1 cellular context compared by ENCODE assay signal in the genomic region with DNA sequence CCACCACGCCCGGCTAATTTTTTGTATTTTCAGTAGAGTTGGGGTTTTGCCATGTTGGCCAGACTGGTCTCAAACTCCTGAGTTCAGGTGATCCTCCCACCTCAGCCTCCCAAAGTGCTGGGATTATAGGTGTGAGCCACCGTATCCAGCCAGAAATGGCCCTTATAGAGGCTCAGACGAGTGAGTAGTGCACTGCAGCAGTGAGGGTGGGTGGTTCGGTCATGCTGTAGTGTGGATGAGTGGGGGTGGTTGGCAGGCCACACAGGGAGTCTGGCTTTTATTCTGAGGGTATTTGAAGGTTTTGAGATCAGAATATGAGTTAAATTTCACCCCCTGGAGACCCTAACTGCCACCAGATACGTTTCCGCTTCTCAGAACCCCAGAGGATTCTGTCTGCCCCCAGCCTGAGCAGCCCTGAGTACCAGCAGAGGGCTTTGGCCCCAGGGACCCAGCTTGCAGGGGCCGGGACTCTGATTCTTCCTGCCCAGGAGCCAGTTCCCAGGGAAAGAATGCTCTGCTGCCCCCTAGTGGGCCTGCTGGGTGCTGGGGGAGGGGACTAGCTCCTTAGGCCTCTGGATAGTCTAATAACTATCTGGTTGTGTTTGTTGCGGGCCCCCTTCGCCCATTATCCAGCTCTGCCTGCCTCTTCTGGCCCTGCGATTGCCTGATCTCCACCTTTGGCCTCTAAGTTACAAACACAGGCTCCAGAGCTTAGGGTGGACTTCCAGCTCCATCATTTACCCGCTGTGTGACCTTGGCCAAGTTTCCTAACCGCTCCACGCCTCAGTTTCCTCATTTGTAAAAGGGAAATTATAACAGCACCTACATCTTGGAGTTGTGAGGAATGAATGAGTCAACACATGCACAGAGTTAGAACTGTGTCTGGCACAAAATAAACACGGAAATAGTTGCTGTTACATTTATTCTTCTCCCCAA.
TF ChIP-seq lines count a peak whose summit lies in the region.

No MANE protein-coding gene starts in this region.

TF ChIP-seq in HepG2, 621 proteins besides CTCF, POLR2A, EP300 and RAD21 (continued from another document and continues in another):
- TF ChIP-seq, protein P1, sequence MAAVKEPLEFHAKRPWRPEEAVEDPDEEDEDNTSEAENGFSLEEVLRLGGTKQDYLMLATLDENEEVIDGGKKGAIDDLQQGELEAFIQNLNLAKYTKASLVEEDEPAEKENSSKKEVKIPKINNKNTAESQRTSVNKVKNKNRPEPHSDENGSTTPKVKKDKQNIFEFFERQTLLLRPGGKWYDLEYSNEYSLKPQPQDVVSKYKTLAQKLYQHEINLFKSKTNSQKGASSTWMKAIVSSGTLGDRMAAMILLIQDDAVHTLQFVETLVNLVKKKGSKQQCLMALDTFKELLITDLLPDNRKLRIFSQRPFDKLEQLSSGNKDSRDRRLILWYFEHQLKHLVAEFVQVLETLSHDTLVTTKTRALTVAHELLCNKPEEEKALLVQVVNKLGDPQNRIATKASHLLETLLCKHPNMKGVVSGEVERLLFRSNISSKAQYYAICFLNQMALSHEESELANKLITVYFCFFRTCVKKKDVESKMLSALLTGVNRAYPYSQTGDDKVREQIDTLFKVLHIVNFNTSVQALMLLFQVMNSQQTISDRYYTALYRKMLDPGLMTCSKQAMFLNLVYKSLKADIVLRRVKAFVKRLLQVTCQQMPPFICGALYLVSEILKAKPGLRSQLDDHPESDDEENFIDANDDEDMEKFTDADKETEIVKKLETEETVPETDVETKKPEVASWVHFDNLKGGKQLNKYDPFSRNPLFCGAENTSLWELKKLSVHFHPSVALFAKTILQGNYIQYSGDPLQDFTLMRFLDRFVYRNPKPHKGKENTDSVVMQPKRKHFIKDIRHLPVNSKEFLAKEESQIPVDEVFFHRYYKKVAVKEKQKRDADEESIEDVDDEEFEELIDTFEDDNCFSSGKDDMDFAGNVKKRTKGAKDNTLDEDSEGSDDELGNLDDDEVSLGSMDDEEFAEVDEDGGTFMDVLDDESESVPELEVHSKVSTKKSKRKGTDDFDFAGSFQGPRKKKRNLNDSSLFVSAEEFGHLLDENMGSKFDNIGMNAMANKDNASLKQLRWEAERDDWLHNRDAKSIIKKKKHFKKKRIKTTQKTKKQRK (IDR thresholded peaks at IDR 0.05; ENCODE audit: low read length) = no peak
- TF ChIP-seq KLF12 (CRISPR knock-in tag; IDR thresholded peaks at IDR 0.05; ENCODE audit: borderline replicate concordance) (no peak), ZNF710 (CRISPR knock-in tag; IDR thresholded peaks at IDR 0.05; ENCODE audit: borderline replicate concordance) (no peak), PLSCR1 (CRISPR knock-in tag; IDR thresholded peaks at IDR 0.05; ENCODE audit: borderline replicate concordance) (no peak), SMARCC2 (IDR thresholded peaks at IDR 0.05) (no peak), ZNF891 (CRISPR knock-in tag; IDR thresholded peaks at IDR 0.05) (no peak), CCAR2 (optimal IDR thresholded peaks at IDR 0.05; ENCODE audit: low read depth, low read length) (no peak), ZNF562 (CRISPR knock-in tag; IDR thresholded peaks at IDR 0.05; ENCODE audit: borderline replicate concordance) (no peak), TMF1 (CRISPR knock-in tag; IDR thresholded peaks at IDR 0.05; ENCODE audit: low read depth) (no peak), SALL2 (CRISPR knock-in tag; IDR thresholded peaks at IDR 0.05) (0 out of 2 replicates have a peak, but pooled peaks have one; percentile 62), ZNF577 (CRISPR knock-in tag; IDR thresholded peaks at IDR 0.05; ENCODE audit: borderline replicate concordance, low read depth) (no peak), TBL1XR1 (IDR thresholded peaks at IDR 0.05; ENCODE audit: borderline replicate concordance, low read length, partially characterized antibody) (no peak), BRD4 (CRISPR knock-in tag; IDR thresholded peaks at IDR 0.05) (0 out of 2 replicates have a peak, but pooled peaks have one; percentile 40), FOXM1 (CRISPR knock-in tag; IDR thresholded peaks at IDR 0.05) (no peak), HOXD1 (CRISPR knock-in tag; IDR thresholded peaks at IDR 0.05) (no peak), FLYWCH1 (CRISPR knock-in tag; IDR thresholded peaks at IDR 0.05) (no peak), IKZF5 (CRISPR knock-in tag; IDR thresholded peaks at IDR 0.05) (peak; percentile 86; the same call in 1 of the 2 replicates), SIN3B (IDR thresholded peaks at IDR 0.05; ENCODE audit: low read length) (no peak), ZNF138 (CRISPR knock-in tag; IDR thresholded peaks at IDR 0.05; ENCODE audit: low read depth) (no peak), ZSCAN31 (CRISPR knock-in tag; IDR thresholded peaks at IDR 0.05; ENCODE audit: low read depth) (no peak), ZBTB34 (CRISPR knock-in tag; IDR thresholded peaks at IDR 0.05) (no peak), ZNF101 (CRISPR knock-in tag; IDR thresholded peaks at IDR 0.05; ENCODE audit: borderline replicate concordance, low read depth) (no peak), ZFP82 (CRISPR knock-in tag; IDR thresholded peaks at IDR 0.05; ENCODE audit: borderline replicate concordance) (no peak), TAF1 (CRISPR knock-in tag; IDR thresholded peaks at IDR 0.05) (no peak), TCF7L2 (IDR thresholded peaks at IDR 0.05; ENCODE audit: low read depth, low read length) (no peak), ZNF34 (CRISPR knock-in tag; IDR thresholded peaks at IDR 0.05; ENCODE audit: borderline replicate concordance) (no peak), ZNF558 (CRISPR knock-in tag; IDR thresholded peaks at IDR 0.05; ENCODE audit: borderline replicate concordance) (0 out of 2 replicates have a peak, but pooled peaks have one; percentile 7), ZNF382 (CRISPR knock-in tag; IDR thresholded peaks at IDR 0.05; ENCODE audit: borderline replicate concordance) (no peak), HMGA1 (CRISPR knock-in tag; conservative IDR thresholded peaks at IDR 0.05) (no peak), POLR2AphosphoS5 (IDR thresholded peaks at IDR 0.05; ENCODE audit: low read depth, low read length) (no peak; the same call in 1 of the 2 replicates), ZNF180 (CRISPR knock-in tag; IDR thresholded peaks at IDR 0.05; ENCODE audit: borderline replicate concordance, low read depth) (no peak), RFX5 (IDR thresholded peaks at IDR 0.05; ENCODE audit: low read depth, low read length) (no peak; the same call in 1 of the 2 replicates), ZNF615 (CRISPR knock-in tag; IDR thresholded peaks at IDR 0.05; ENCODE audit: borderline replicate concordance) (no peak)
- TF ChIP-seq, protein P2, sequence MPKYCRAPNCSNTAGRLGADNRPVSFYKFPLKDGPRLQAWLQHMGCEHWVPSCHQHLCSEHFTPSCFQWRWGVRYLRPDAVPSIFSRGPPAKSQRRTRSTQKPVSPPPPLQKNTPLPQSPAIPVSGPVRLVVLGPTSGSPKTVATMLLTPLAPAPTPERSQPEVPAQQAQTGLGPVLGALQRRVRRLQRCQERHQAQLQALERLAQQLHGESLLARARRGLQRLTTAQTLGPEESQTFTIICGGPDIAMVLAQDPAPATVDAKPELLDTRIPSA (CRISPR knock-in tag; IDR thresholded peaks at IDR 0.05; ENCODE audit: borderline replicate concordance) = no peak
- TF ChIP-seq, protein P3, sequence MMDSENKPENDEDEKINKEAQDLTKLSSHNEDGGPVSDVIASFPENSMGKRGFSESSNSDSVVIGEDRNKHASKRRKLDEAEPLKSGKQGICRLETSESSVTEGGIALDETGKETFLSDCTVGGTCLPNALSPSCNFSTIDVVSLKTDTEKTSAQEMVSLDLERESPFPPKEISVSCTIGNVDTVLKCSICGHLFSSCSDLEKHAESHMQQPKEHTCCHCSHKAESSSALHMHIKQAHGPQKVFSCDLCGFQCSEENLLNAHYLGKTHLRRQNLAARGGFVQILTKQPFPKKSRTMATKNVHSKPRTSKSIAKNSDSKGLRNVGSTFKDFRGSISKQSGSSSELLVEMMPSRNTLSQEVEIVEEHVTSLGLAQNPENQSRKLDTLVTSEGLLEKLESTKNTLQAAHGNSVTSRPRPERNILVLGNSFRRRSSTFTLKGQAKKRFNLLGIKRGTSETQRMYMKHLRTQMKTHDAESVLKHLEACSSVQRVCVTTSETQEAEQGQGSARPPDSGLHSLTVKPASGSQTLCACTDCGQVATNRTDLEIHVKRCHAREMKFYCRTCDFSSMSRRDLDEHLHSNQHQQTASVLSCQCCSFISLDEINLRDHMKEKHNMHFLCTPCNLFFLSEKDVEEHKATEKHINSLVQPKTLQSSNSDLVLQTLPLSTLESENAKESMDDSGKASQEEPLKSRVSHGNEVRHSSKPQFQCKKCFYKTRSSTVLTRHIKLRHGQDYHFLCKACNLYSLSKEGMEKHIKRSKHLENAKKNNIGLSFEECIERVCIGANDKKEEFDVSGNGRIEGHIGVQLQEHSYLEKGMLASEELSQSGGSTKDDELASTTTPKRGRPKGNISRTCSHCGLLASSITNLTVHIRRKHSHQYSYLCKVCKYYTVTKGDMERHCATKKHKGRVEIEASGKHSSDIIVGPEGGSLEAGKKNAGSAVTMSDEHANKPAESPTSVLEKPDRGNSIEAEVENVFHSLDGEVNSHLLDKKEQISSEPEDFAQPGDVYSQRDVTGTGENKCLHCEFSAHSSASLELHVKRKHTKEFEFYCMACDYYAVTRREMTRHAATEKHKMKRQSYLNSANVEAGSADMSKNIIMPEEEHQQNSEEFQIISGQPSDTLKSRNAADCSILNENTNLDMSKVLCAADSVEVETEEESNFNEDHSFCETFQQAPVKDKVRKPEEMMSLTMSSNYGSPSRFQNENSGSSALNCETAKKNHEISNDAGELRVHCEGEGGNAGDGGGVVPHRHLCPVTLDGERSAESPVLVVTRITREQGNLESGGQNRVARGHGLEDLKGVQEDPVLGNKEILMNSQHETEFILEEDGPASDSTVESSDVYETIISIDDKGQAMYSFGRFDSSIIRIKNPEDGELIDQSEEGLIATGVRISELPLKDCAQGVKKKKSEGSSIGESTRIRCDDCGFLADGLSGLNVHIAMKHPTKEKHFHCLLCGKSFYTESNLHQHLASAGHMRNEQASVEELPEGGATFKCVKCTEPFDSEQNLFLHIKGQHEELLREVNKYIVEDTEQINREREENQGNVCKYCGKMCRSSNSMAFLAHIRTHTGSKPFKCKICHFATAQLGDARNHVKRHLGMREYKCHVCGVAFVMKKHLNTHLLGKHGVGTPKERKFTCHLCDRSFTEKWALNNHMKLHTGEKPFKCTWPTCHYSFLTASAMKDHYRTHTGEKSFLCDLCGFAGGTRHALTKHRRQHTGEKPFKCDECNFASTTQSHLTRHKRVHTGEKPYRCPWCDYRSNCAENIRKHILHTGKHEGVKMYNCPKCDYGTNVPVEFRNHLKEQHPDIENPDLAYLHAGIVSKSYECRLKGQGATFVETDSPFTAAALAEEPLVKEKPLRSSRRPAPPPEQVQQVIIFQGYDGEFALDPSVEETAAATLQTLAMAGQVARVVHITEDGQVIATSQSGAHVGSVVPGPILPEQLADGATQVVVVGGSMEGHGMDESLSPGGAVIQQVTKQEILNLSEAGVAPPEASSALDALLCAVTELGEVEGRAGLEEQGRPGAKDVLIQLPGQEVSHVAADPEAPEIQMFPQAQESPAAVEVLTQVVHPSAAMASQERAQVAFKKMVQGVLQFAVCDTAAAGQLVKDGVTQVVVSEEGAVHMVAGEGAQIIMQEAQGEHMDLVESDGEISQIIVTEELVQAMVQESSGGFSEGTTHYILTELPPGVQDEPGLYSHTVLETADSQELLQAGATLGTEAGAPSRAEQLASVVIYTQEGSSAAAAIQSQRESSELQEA (CRISPR knock-in tag; IDR thresholded peaks at IDR 0.05; ENCODE audit: not compliant biosample characterization) = peak; percentile 77
- TF ChIP-seq, protein P4, sequence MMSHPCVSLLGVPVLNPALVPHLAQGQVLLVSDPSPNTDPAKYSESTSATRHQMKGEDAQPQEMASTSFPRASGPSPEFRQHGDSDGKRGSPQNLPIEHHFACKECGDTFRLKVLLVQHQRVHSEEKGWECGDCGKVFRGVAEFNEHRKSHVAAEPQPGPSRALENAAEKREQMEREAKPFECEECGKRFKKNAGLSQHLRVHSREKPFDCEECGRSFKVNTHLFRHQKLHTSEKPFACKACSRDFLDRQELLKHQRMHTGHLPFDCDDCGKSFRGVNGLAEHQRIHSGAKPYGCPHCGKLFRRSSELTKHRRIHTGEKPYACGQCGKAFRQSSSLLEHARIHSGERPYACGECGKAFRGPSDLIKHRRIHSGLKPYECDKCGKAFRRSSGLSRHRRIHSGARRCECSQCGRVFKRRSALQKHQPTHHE (CRISPR knock-in tag; IDR thresholded peaks at IDR 0.05; ENCODE audit: borderline replicate concordance) = peak; percentile 82; the same call in 1 of the 2 replicates
